1 cellular context compared by ENCODE assay signal in genomic region chr3:170046269-170047132, GRCh38.
TF ChIP-seq lines count a peak whose summit lies in the region.

No MANE protein-coding gene starts in this region.

TF ChIP-seq in GM23338, 12 proteins besides CTCF, POLR2A, EP300 and RAD21 (continued from another document):
- no peak for TF ChIP-seq ZNF462 (CRISPR knock-in tag; IDR thresholded peaks at IDR 0.05)
- TF ChIP-seq CREB1 (CRISPR knock-in tag; IDR thresholded peaks at IDR 0.05; ENCODE audit: low read depth) = no peak
- no peak for TF ChIP-seq EZH2phosphoT487 (IDR thresholded peaks at IDR 0.05; ENCODE audit: unreplicated experiment)
- TF ChIP-seq REST (IDR thresholded peaks at IDR 0.05; ENCODE audit: unreplicated experiment) = no peak
- no peak for TF ChIP-seq ZNF114 (CRISPR knock-in tag; IDR thresholded peaks at IDR 0.05)
- TF ChIP-seq ZNF331 (CRISPR knock-in tag; IDR thresholded peaks at IDR 0.05; ENCODE audit: low read depth) = no peak
- TF ChIP-seq POLR2AphosphoS5 (IDR thresholded peaks at IDR 0.05; ENCODE audit: low read depth) = no peak
- TF ChIP-seq NANOG (IDR thresholded peaks at IDR 0.05; ENCODE audit: borderline replicate concordance) = no peak
TF ChIP-seq in GM23338: peak in this region for 0.
